21 cellular contexts compared by ENCODE assay signal in the genomic region with DNA sequence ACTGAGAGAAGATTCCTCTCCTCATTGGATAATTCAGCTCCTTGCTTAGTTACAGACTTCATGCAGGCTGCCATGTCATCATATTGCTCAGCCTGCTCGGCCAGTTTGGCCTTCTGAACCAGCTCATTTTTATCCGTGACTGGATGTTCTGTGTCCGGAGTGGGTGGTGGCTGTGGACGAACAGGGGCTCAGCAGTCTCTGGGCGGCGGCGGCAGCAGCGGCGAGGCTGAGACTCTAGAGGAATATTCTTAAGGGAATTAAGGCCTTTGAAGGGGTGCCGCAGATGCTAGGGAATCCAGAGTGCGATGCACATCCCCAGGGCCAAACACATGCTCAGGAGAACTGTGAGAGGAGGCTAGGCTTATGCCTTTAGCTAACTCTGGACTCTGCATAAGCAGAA.
"Had no signal": no experiment of that assay in that cellular context is flagged by ENCODE, and none has a peak within 500 bp of the region (broad histone marks: within the 10 kb centered on the region; RNA-seq: fewer than 3 reads in every experiment).

No MANE protein-coding gene starts in this region.

- H3K4me1 ChIP-seq: foreskin keratinocyte, gastroesophageal sphincter, heart left ventricle, left lung, lower lobe of right lung had no signal

- H3K4me3 Mint-ChIP-seq: immature natural killer cell; naive thymus-derived CD4-positive, alpha-beta T cell had no signal

- H3K4me1 Mint-ChIP-seq: immature natural killer cell; naive thymus-derived CD4-positive, alpha-beta T cell had no signal

- H2AFZ ChIP-seq: hepatocyte had no signal

- H3K36me3 ChIP-seq: gastroesophageal sphincter, heart left ventricle, left lung, lower lobe of right lung had no signal

- H3K27me3 ChIP-seq: dorsolateral prefrontal cortex, foreskin keratinocyte, gastroesophageal sphincter, heart left ventricle, hepatocyte, left lung had no signal

- H3K4me2 ChIP-seq: hepatocyte had no signal

- H3K27ac Mint-ChIP-seq: immature natural killer cell; naive thymus-derived CD4-positive, alpha-beta T cell had no signal

- ATAC-seq: esophagus mucosa; foreskin keratinocyte; gastroesophageal sphincter; heart left ventricle; left cardiac atrium; left lung; left ventricle myocardium superior; lower lobe of right lung; naive thymus-derived CD4-positive, alpha-beta T cell had no signal

- H3K4me3 ChIP-seq: coronary artery, dorsolateral prefrontal cortex, gastroesophageal sphincter, heart left ventricle, hepatocyte, left lung, lower lobe of right lung had no signal

- H3K9me3 ChIP-seq: lower lobe of right lung had no signal

- H3K36me3 Mint-ChIP-seq: immature natural killer cell had no signal

- H3K79me2 ChIP-seq: hepatocyte had no signal

- H3K27ac ChIP-seq: coronary artery, dorsolateral prefrontal cortex, epithelial cell of prostate, foreskin keratinocyte, gastroesophageal sphincter, heart left ventricle, hepatocyte, left lung, lower lobe of right lung had no signal

- DNase-seq: dermis blood vessel endothelial cell; dorsolateral prefrontal cortex; effector CD4-positive, alpha-beta T cell; effector memory CD4-positive, alpha-beta T cell; erythroblast; foreskin keratinocyte; heart left ventricle; hypothalamus; immature natural killer cell; left cardiac atrium; left lung; left ventricle myocardium superior; lower lobe of right lung; mesendoderm; midbrain; naive thymus-derived CD4-positive, alpha-beta T cell had no signal
